In the genomic region with DNA sequence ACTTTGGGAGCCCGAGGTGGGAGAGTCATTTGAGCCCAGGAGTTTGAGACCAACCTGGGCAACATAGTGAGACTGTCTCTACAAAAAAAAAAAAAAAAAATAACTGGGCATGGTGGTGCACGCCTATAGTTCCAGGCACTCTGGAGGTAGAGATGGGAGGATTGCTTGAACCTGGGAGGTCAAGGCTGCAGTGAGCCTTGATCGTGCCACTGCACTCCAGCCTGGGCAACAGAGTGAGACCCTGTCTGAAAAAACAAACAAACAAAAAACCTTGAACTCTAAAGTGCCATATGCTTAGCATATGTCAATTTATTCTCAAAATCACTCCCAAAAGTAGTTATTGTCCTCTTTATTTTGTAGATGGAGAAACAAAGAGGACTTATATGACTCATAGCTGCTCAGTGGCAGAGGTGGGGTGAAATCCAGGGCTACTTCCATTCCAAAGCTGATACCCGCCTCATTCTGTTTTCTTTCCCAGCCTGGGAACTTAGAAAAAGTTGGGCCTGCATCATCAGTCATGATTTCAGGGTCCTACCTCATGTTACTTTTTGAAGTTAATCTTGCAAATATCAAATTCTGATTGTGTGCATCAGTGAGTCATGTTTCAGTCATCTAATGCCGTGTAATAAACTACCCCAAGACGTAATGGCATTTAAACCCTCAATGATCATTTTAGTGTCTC, we compare ENCODE assay signal across 22 cellular contexts. TPM values are rescaled to one million over a fixed set of nuclear protein-coding genes. Genes with fewer than 3 reads are reported as not detected.
DNase-seq lines count a peak whose midpoint lies in the region; ATAC-seq and TF ChIP-seq lines count a peak whose summit lies in the region.
"Had no signal": no experiment of that assay in that cellular context is flagged by ENCODE, and none has a peak within 500 bp of the region (broad histone marks: within the 10 kb centered on the region; RNA-seq: fewer than 3 reads in every experiment).

No MANE protein-coding gene starts in this region.

- CTCF ChIA-PET in SK-N-SH (lab: Yijun Ruan, JAX), result interaction anchor here (1.1 kb wide), 1 partner anchor 96 kb away, joined by 3 read pairs; no protein-coding TSS in a partner anchor

- H3K9me3 ChIP-seq in GM23248 (ENCODE audit: low read depth) (no peaks in the 10 kb centered on the region), SK-N-SH (no peaks in the 10 kb centered on the region)
- H3K9me3 ChIP-seq: mucosa of descending colon, sigmoid colon, thyroid gland had no signal

- peak overlapping the region; percentile 64 for H3K27ac Mint-ChIP-seq in stimulated activated memory B cell treated with anti-CD40 and anti-IgM and Interleukin-4, amounts not matched to agents 10 μg/mL and 1 μg/mL and 100 μg/mL, for 72 hours
- H3K27ac Mint-ChIP-seq: activated naive CD4-positive, alpha-beta T cell treated with anti-CD3 and anti-CD28 coated beads, Interleukin-2, amount 50 U/mL, for 24 hours; T-helper 2 cell treated with Interferon-gamma antibody and Interleukin-4, amounts not matched to agents 5 μg/mL and 100 μg/mL, for 36 hours had no signal

- peaks cover 44% of the 10 kb centered on the region for H3K4me1 Mint-ChIP-seq in stimulated activated memory B cell treated with anti-CD40 and anti-IgM and Interleukin-4, amounts not matched to agents 10 μg/mL and 1 μg/mL and 100 μg/mL, for 72 hours
- H3K4me1 Mint-ChIP-seq: activated naive CD4-positive, alpha-beta T cell treated with anti-CD3 and anti-CD28 coated beads, Interleukin-2, amount 50 U/mL, for 24 hours had no signal

- POLR2A ChIA-PET in SK-N-SH (lab: Yijun Ruan, JAX), result no interaction called here

- H3F3A ChIP-seq in GM23248 (ENCODE audit: insufficient read depth), result peaks cover 7% of the 10 kb centered on the region; the same call in 1 of the 2 replicates
- H3F3A ChIP-seq in SK-N-SH (replicated peaks; ENCODE audit: insufficient read depth), result peaks cover 6% of the 10 kb centered on the region

- no peak overlapping the region for H3K4me3 Mint-ChIP-seq in stimulated activated memory B cell treated with anti-CD40 and anti-IgM and Interleukin-4, amounts not matched to agents 10 μg/mL and 1 μg/mL and 100 μg/mL, for 72 hours
- H3K4me3 Mint-ChIP-seq: activated naive CD4-positive, alpha-beta T cell treated with anti-CD3 and anti-CD28 coated beads, Interleukin-2, amount 50 U/mL, for 24 hours; CD4-positive, alpha-beta memory T cell; T-helper 2 cell treated with Interferon-gamma antibody and Interleukin-4, amounts not matched to agents 5 μg/mL and 100 μg/mL, for 36 hours had no signal

- peaks cover 9% of the 10 kb centered on the region; the same call in 1 of the 2 replicates for H3K4me1 ChIP-seq in GM23248 (ENCODE audit: insufficient read depth)
- no peaks in the 10 kb centered on the region for H3K4me1 ChIP-seq in SK-N-SH (ENCODE audit: control insufficient read depth in 1 of 2, insufficient read depth in 2 of 2, low read depth in 1 of 2, low read length in 1 of 2)
- H3K4me1 ChIP-seq: sigmoid colon, thyroid gland had no signal

- H3K9me2 ChIP-seq in GM23248 (ENCODE audit: insufficient read depth), result no peaks in the 10 kb centered on the region
- H3K9me2 ChIP-seq in SK-N-SH, result no peaks in the 10 kb centered on the region

- no peak for TF ChIP-seq CTCF in SK-N-SH (IDR thresholded peaks at IDR 0.05)
- TF ChIP-seq CTCF in epithelial cell of esophagus (IDR thresholded peaks at IDR 0.05; ENCODE audit: insufficient read depth, low read depth, low read length, missing control alignments), result no peak

- no peaks in the 10 kb centered on the region for H3K79me2 ChIP-seq in GM23248 (ENCODE audit: insufficient read depth)
- H3K79me2 ChIP-seq in SK-N-SH (ENCODE audit: insufficient read depth), result peaks cover 13% of the 10 kb centered on the region; the same call in 1 of the 2 replicates

- H3K4me3 ChIP-seq in GM23248 (no peak overlapping the region), SK-N-SH (ENCODE audit: low read depth in 2 of 2, low read length in 1 of 2) (no peak overlapping the region), epithelial cell of esophagus (ENCODE audit: low read length) (no peak overlapping the region)
- H3K4me3 ChIP-seq: mucosa of descending colon, sigmoid colon, thyroid gland had no signal

- H3K9ac ChIP-seq in GM23248 (no peak overlapping the region), SK-N-SH (no peak overlapping the region)

- H3K27me3 ChIP-seq in GM23248 (replicated peaks; ENCODE audit: insufficient read depth) (no peaks in the 10 kb centered on the region), SK-N-SH (ENCODE audit: insufficient read depth) (no peaks in the 10 kb centered on the region)
- H3K27me3 ChIP-seq: sigmoid colon, thyroid gland had no signal

- peak; percentile 61 for DNase-seq in GM23248
- DNase-seq in SK-N-SH, result no peak
- DNase-seq in epithelial cell of esophagus (ENCODE audit: low read depth), result peak; percentile 24
- no peak for DNase-seq in NCI-H526 treated with DMSO at 0.1 percent for 48 hours (lab: John Stamatoyannopoulos, UW)
- no peak for DNase-seq in NCI-H1694 (lab: John Stamatoyannopoulos, UW)
- no peak for DNase-seq in NCI-H446 (lab: John Stamatoyannopoulos, UW)
- DNase-seq: activated CD4-positive, CD25-positive, alpha-beta regulatory T cell treated with anti-CD3 and anti-CD28 coated beads, Interleukin-2, amount 50 U/mL, for 72 hours; activated CD8-positive, alpha-beta memory T cell treated with anti-CD3 and anti-CD28 coated beads, Interleukin-2, amount 50 U/mL, for 4 hours; CD4-positive, alpha-beta memory T cell; cerebellar nuclear complex; GDM1; KBM-7; mucosa of descending colon; NCI-H1417 treated with DMSO at 0.1 percent for 48 hours; nucleus accumbens; SHP77 treated with DMSO at 0.1 percent for 48 hours; sigmoid colon; stimulated activated CD4-positive, alpha-beta T cell treated with anti-CD3 and anti-CD28 coated beads, Interleukin-4, amount 100 ng/mL, for 4 hours; thyroid gland had no signal

- peaks cover 50% of the 10 kb centered on the region for H3K36me3 Mint-ChIP-seq in stimulated activated memory B cell treated with anti-CD40 and anti-IgM and Interleukin-4, amounts not matched to agents 10 μg/mL and 1 μg/mL and 100 μg/mL, for 72 hours

- 0 out of 2 replicates have a peak overlapping the region, but pooled peaks have one; percentile 0 for H3K27ac ChIP-seq in GM23248
- peak overlapping the region in 1 of 2 experiments; percentile 59; a peak in 2 of 4 replicates for H3K27ac ChIP-seq in SK-N-SH (ENCODE audit: low read depth in 2 of 2, low read length in 1 of 2)
- H3K27ac ChIP-seq: sigmoid colon, thyroid gland had no signal

- no peak for TF ChIP-seq RAD21 in SK-N-SH (IDR thresholded peaks at IDR 0.05; ENCODE audit: low read length)

- in situ Hi-C loops in GM23248 (cut with MboI), result no loop called here

- H3K27me3 Mint-ChIP-seq in stimulated activated memory B cell treated with anti-CD40 and anti-IgM and Interleukin-4, amounts not matched to agents 10 μg/mL and 1 μg/mL and 100 μg/mL, for 72 hours, result no peaks in the 10 kb centered on the region
- H3K27me3 Mint-ChIP-seq: activated naive CD4-positive, alpha-beta T cell treated with anti-CD3 and anti-CD28 coated beads, Interleukin-2, amount 50 U/mL, for 24 hours; CD4-positive, alpha-beta memory T cell had no signal

- no peaks in the 10 kb centered on the region; the same call in 1 of the 2 replicates for H3K36me3 ChIP-seq in GM23248 (ENCODE audit: low read depth)
- peaks cover 3 to 20% of the 10 kb centered on the region in 2 experiments for H3K36me3 ChIP-seq in SK-N-SH (replicated peaks in 1 of 2; ENCODE audit: control insufficient read depth in 1 of 2, insufficient read depth in 2 of 2, low read length in 1 of 2)

- H3K4me2 ChIP-seq in GM23248 (ENCODE audit: unreplicated experiment) (no peak overlapping the region), SK-N-SH (no peak overlapping the region)

- no peak for ATAC-seq in stimulated activated memory B cell treated with anti-CD40 and anti-IgM and Interleukin-4, amounts not matched to agents 10 μg/mL and 1 μg/mL and 100 μg/mL, for 72 hours
- ATAC-seq: mucosa of descending colon had no signal

- no peaks in the 10 kb centered on the region for H3K9me3 Mint-ChIP-seq in stimulated activated memory B cell treated with anti-CD40 and anti-IgM and Interleukin-4, amounts not matched to agents 10 μg/mL and 1 μg/mL and 100 μg/mL, for 72 hours
- H3K9me3 Mint-ChIP-seq: activated naive CD4-positive, alpha-beta T cell treated with anti-CD3 and anti-CD28 coated beads, Interleukin-2, amount 50 U/mL, for 24 hours; CD4-positive, alpha-beta memory T cell; T-helper 2 cell treated with Interferon-gamma antibody and Interleukin-4, amounts not matched to agents 5 μg/mL and 100 μg/mL, for 36 hours had no signal

- TF ChIP-seq EP300 in SK-N-SH (IDR thresholded peaks at IDR 0.05; ENCODE audit: borderline replicate concordance in 1 of 2, low read depth in 1 of 2, low read length in 1 of 2), result no peak

- 63 to 68% methylated on average over 6 of the region's 6 CpGs for WGBS in GM23248 (ENCODE audit: low coverage in 1 of 2, low lambda C conversion rate in 2 of 2, missing lambda C conversion rate in 2 of 2), 2 experiments
- 55% methylated on average over 6 of the region's 6 CpGs for WGBS in SK-N-SH (ENCODE audit: low lambda C conversion rate)

- H4K20me1 ChIP-seq in GM23248 (ENCODE audit: insufficient read depth) (no peaks in the 10 kb centered on the region), SK-N-SH (ENCODE audit: insufficient read depth) (no peaks in the 10 kb centered on the region)

- H2AFZ ChIP-seq in GM23248, result no peak overlapping the region
- H2AFZ ChIP-seq in SK-N-SH (ENCODE audit: low read depth), result no peak overlapping the region

TF ChIP-seq in SK-N-SH, 30 proteins besides CTCF, POLR2A, EP300 and RAD21 (continues in another document):
- TF ChIP-seq POLR2AphosphoS5 (IDR thresholded peaks at IDR 0.05; ENCODE audit: low read depth, low read length) (no peak), ELF1 (IDR thresholded peaks at IDR 0.05) (no peak), SMC3 (IDR thresholded peaks at IDR 0.05; ENCODE audit: low read depth, low read length) (no peak), TCF12 (IDR thresholded peaks at IDR 0.05) (no peak; the same call in 1 of the 2 replicates), JUND (IDR thresholded peaks at IDR 0.05) (peak; percentile 27; the same call in 1 of the 2 replicates)

RNA-seq across cellular contexts. Expression of gene DHTKD1, which starts 13.3 kb away (rescaled TPM):
- 8.2 and 9.2 TPM in 2 replicates for total RNA-seq in GM23248 (2014; rRNA removed; shearing (Covaris generic))
- polyA plus RNA-seq in GM23248 (2016; fragmentation: Nextera tagmentation; extraction: Ambion mirVana) (6.4 and 6.8 TPM in 2 replicates), SK-N-SH (2012; rRNA removed) (17.7 and 24.2 TPM in 2 replicates)
- polyA plus RNA-seq in SK-N-SH (2012; cell fraction: cytosol; rRNA removed), result 21.9 and 22.9 TPM in 2 replicates
- 12.8 and 17.4 TPM in 2 replicates for polyA plus RNA-seq in SK-N-SH (2012; cell fraction: nucleus; rRNA removed)

RNA-seq across cellular contexts. Expression of gene UPF2, which starts 39.4 kb away (rescaled TPM):
- total RNA-seq in GM23248 (2014; rRNA removed; shearing (Covaris generic)), result 10.2 and 14.1 TPM in 2 replicates
- polyA plus RNA-seq in GM23248 (2016; fragmentation: Nextera tagmentation; extraction: Ambion mirVana), result 12.7 and 13.4 TPM in 2 replicates
- polyA plus RNA-seq in SK-N-SH (2012; rRNA removed), result 4.7 and 6.4 TPM in 2 replicates
- 7.1 and 8.3 TPM in 2 replicates for polyA plus RNA-seq in SK-N-SH (2012; cell fraction: cytosol; rRNA removed)
- polyA plus RNA-seq in SK-N-SH (2012; cell fraction: nucleus; rRNA removed), result 4.2 and 9.2 TPM in 2 replicates

RNA-seq across cellular contexts. Expression of gene SEC61A2, which starts 47.5 kb away (rescaled TPM):
- total RNA-seq in GM23248 (2014; rRNA removed; shearing (Covaris generic)), result 9.7 and 20.6 TPM in 2 replicates
- polyA plus RNA-seq in GM23248 (2016; fragmentation: Nextera tagmentation; extraction: Ambion mirVana) (6.9 and 7.7 TPM in 2 replicates), SK-N-SH (2012; rRNA removed) (11.9 and 18.9 TPM in 2 replicates)
- polyA plus RNA-seq in SK-N-SH (2012; cell fraction: cytosol; rRNA removed), result 10.4 and 11.7 TPM in 2 replicates
- polyA plus RNA-seq in SK-N-SH (2012; cell fraction: nucleus; rRNA removed), result 22.5 and 56.7 TPM in 2 replicates

Comparison
In these comparisons a context has a peak if more than half of its experiments do, and no peak if none do; other contexts are left out.
1. DNase-seq: peak in GM23248 (single experiment) and epithelial cell of esophagus (single experiment); none in SK-N-SH (single experiment), NCI-H526 treated with DMSO at 0.1 percent for 48 hours (single experiment), NCI-H1694 (single experiment) and NCI-H446 (0 of 2).